ENCODE assay signal across 22 cellular contexts in genomic region chr12:129848921-129849320, GRCh38. TPM values are rescaled to one million over a fixed set of nuclear protein-coding genes. Genes with fewer than 3 reads are reported as not detected.
A peak's percentile ranks its signal among the peaks of the same experiment; 100 is the strongest.
DNase-seq lines count a peak whose midpoint lies in the region; ATAC-seq and TF ChIP-seq lines count a peak whose summit lies in the region.
"Had no signal": no experiment of that assay in that cellular context is flagged by ENCODE, and none has a peak within 500 bp of the region (broad histone marks: within the 10 kb centered on the region; RNA-seq: fewer than 3 reads in every experiment).

No MANE protein-coding gene starts in this region.

- peaks cover 32% of the 10 kb centered on the region for H3K4me1 Mint-ChIP-seq in osteocyte (ENCODE audit: unreplicated experiment)
- H3K4me1 Mint-ChIP-seq: B cell; CD4-positive, CD25-positive, alpha-beta regulatory T cell; GM23338 had no signal

- no peaks in the 10 kb centered on the region for H3K4me1 ChIP-seq in adipocyte (ENCODE audit: control insufficient read depth, insufficient read depth, low read length)
- H3K4me1 ChIP-seq in right atrium auricular region: no peaks in the 10 kb centered on the region
- H3K4me1 ChIP-seq: BLaER1, Caco-2, HAP-1 had no signal

- H3K4me3 ChIP-seq in adipocyte (ENCODE audit: low read length) (no peak overlapping the region), astrocyte of the cerebellum (ENCODE audit: low read depth, low read length) (no peak overlapping the region), brain microvascular endothelial cell (ENCODE audit: low read depth, low read length) (no peak overlapping the region), right atrium auricular region (no peak overlapping the region)
- H3K4me3 ChIP-seq: BLaER1, GM23338, HAP-1 had no signal

- no peak overlapping the region for H3K9ac ChIP-seq in adipocyte (ENCODE audit: low read length)
- H3K9ac ChIP-seq: BLaER1 had no signal

- no peak overlapping the region for H3K4me3 Mint-ChIP-seq in osteocyte (ENCODE audit: unreplicated experiment)
- H3K4me3 Mint-ChIP-seq: B cell; CD4-positive, CD25-positive, alpha-beta regulatory T cell; CD8-positive, alpha-beta T cell; GM23338; HFFc6 had no signal

- ATAC-seq in HG03159 (IDR thresholded peaks at IDR 0.05; ENCODE audit: unreplicated experiment) (no peak), GM21423 (IDR thresholded peaks at IDR 0.05; ENCODE audit: unreplicated experiment) (no peak)
- ATAC-seq: CD8-positive, alpha-beta T cell; GM23338 had no signal

- H3K9me3 Mint-ChIP-seq in osteocyte (ENCODE audit: unreplicated experiment): no peaks in the 10 kb centered on the region
- H3K9me3 Mint-ChIP-seq: CD8-positive, alpha-beta T cell had no signal

- H3K27me3 ChIP-seq in adipocyte (replicated peaks; ENCODE audit: control insufficient read depth, insufficient read depth, low read length): no peaks in the 10 kb centered on the region
- H3K27me3 ChIP-seq in brain microvascular endothelial cell (replicated peaks): no peaks in the 10 kb centered on the region
- H3K27me3 ChIP-seq in right atrium auricular region: no peaks in the 10 kb centered on the region
- H3K27me3 ChIP-seq: BLaER1 had no signal

- H3K27ac ChIP-seq in brain microvascular endothelial cell: peak overlapping the region; percentile 60
- H3K27ac ChIP-seq in right atrium auricular region: no peak overlapping the region
- H3K27ac ChIP-seq: BLaER1, C4-2B had no signal

- in situ Hi-C loops in astrocyte of the cerebellum (cut with HindIII; ENCODE audit: low sequenced_read_pairs): no loop called here
- in situ Hi-C loops in brain microvascular endothelial cell (cut with HindIII; ENCODE audit: low pct_ligation_motif_present, low sequenced_read_pairs): no loop called here

- H3K36me3 Mint-ChIP-seq in osteocyte (ENCODE audit: unreplicated experiment): peaks cover 2% of the 10 kb centered on the region
- H3K36me3 Mint-ChIP-seq: CD4-positive, CD25-positive, alpha-beta regulatory T cell; CD8-positive, alpha-beta T cell had no signal

- no peaks in the 10 kb centered on the region for H3K27me3 Mint-ChIP-seq in osteocyte (ENCODE audit: unreplicated experiment)
- H3K27me3 Mint-ChIP-seq: B cell; CD4-positive, CD25-positive, alpha-beta regulatory T cell had no signal

- peak overlapping the region; percentile 64 for H3K27ac Mint-ChIP-seq in osteocyte (ENCODE audit: unreplicated experiment)
- H3K27ac Mint-ChIP-seq: B cell; CD8-positive, alpha-beta T cell; GM23338; HFFc6 had no signal

- TF ChIP-seq CTCF in astrocyte of the cerebellum (IDR thresholded peaks at IDR 0.05; ENCODE audit: low read depth, low read length, missing control alignments): no peak
- TF ChIP-seq CTCF in brain microvascular endothelial cell (IDR thresholded peaks at IDR 0.05; ENCODE audit: low read depth, low read length, missing control alignments): no peak
- no peak for TF ChIP-seq CTCF in osteocyte (IDR thresholded peaks at IDR 0.05)
- TF ChIP-seq CTCF in right atrium auricular region (IDR thresholded peaks at IDR 0.05): no peak

- no peaks in the 10 kb centered on the region for H3K9me3 ChIP-seq in adipocyte (ENCODE audit: control insufficient read depth, low read length)
- H3K9me3 ChIP-seq in right atrium auricular region: no peaks in the 10 kb centered on the region
- H3K9me3 ChIP-seq: BLaER1, Caco-2, HAP-1 had no signal

- DNase-seq in adipocyte (ENCODE audit: low read depth): peak; percentile 55
- peak; percentile 44 for DNase-seq in astrocyte of the cerebellum (ENCODE audit: low read depth)
- DNase-seq in brain microvascular endothelial cell: peak; percentile 47
- DNase-seq in osteocyte (ENCODE audit: extremely low spot score, unreplicated experiment): no peak
- no peak for DNase-seq in globus pallidus (ENCODE audit: low spot score)
- no peak for DNase-seq in right atrium auricular region (ENCODE audit: low spot score)
- DNase-seq: Caco-2; CD4-positive, CD25-positive, alpha-beta regulatory T cell; CD8-positive, alpha-beta T cell; DMS153; DND-41; HFFc6 had no signal

- H3K36me3 ChIP-seq in adipocyte (ENCODE audit: control insufficient read depth, insufficient read depth, low read length, severe bottlenecking): no peaks in the 10 kb centered on the region
- no peaks in the 10 kb centered on the region for H3K36me3 ChIP-seq in brain microvascular endothelial cell (replicated peaks)
- H3K36me3 ChIP-seq in right atrium auricular region: no peaks in the 10 kb centered on the region
- H3K36me3 ChIP-seq: BLaER1, HAP-1 had no signal

RNA-seq across cellular contexts. Expression of gene TMEM132D, which starts 54.9 kb away (rescaled TPM):
- total RNA-seq in osteocyte: 15.2 and 16.8 TPM in 2 replicates
- not detected for total RNA-seq in right atrium auricular region
- total RNA-seq: A172; A673; B cell; Caco-2; CD4-positive, CD25-positive, alpha-beta regulatory T cell; CD8-positive, alpha-beta T cell; H4; HFFc6 had no signal

Comparison
In these comparisons a context has a peak if more than half of its experiments do, and no peak if none do; other contexts are left out.
1. DNase-seq: peak in adipocyte (single experiment), astrocyte of the cerebellum (single experiment) and brain microvascular endothelial cell (single experiment); none in osteocyte (single experiment), globus pallidus (single experiment) and right atrium auricular region (single experiment).
2. RNA of gene TMEM132D, which starts 54.9 kb away (total RNA-seq): 15.2 to 16.8 TPM in osteocyte; not detected in right atrium auricular region; every median in the first group is over 10 times any median in the second.